In genomic region chr15:47432831-47433230, GRCh38 we compare ENCODE assay signal across 12 cellular contexts.
"Had no signal": no experiment of that assay in that cellular context is flagged by ENCODE, and none has a peak within 500 bp of the region (broad histone marks: within the 10 kb centered on the region; RNA-seq: fewer than 3 reads in every experiment).

No MANE protein-coding gene starts in this region.

- H3K4me1 ChIP-seq: adrenal gland, gastrocnemius medialis, left lung, tibial nerve had no signal

- DNase-seq: activated CD4-positive, alpha-beta T cell treated with anti-CD3 and anti-CD28 coated beads, Interleukin-2, amount 50 U/mL, for 48 hours; activated gamma-delta T cell; adrenal gland; endodermal cell; gastrocnemius medialis; head of caudate nucleus; left lung; sigmoid colon; stimulated activated naive CD4-positive, alpha-beta T cell treated with Interleukin-2 at 50 U/mL for 16 hours had no signal

- ATAC-seq: gastrocnemius medialis, left lung had no signal

- H3K27me3 ChIP-seq: adrenal gland, cardiac muscle cell, gastrocnemius medialis, left lung, sigmoid colon, tibial nerve had no signal

- H3K9me3 ChIP-seq: adrenal gland, gastrocnemius medialis, left lung, tibial nerve had no signal

- H3K4me3 ChIP-seq: adrenal gland, cardiac muscle cell, gastrocnemius medialis, left lung, sigmoid colon, tibial nerve had no signal

- H3K27ac ChIP-seq: adrenal gland, epithelial cell of prostate, gastrocnemius medialis, left lung, sigmoid colon, tibial nerve had no signal

- H3K36me3 ChIP-seq: adrenal gland, cardiac muscle cell, gastrocnemius medialis, left lung, sigmoid colon, tibial nerve had no signal
